In the genomic region with DNA sequence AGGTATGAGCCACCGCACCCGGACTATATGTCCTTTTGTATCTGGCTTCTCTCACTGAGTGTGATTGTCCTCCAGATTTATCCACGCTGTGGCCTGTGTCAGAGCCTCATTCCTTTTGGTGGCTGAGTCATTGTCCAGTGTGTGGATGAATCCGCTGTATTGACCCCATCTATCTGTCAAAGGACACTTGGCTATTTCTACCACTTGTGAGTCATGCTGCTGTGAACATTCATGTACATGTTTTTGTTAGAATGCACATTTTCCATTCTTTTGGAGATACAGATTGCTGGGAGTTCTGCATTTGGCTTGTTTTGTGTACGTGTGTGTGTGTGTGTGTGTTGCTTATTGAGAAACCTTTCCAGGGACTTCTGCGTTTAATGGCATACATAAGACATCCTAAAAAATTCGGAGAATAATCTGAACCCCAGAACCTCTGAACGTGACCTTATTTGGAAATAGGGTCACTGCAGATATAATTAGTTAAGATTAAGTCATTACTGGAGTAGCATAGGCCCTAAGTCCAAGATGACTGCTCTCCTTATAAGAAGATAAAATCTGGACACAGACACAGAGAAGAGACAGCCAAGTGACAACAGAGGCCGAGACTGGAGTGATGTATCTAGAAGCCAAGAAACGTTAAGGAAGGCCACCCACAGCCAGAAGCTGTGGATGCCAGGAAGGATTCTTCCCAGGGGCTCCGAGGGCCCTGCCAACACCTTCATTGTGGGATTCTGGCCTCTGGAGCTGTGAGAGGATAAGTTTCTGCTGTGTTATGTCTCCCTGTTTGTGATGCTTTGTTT, we compare ENCODE assay signal across 10 cellular contexts. TPM values are rescaled to one million over a fixed set of nuclear protein-coding genes. Genes with fewer than 3 reads are reported as not detected.
DNase-seq lines count a peak whose midpoint lies in the region; ATAC-seq and TF ChIP-seq lines count a peak whose summit lies in the region.
"Had no signal": no experiment of that assay in that cellular context is flagged by ENCODE, and none has a peak within 500 bp of the region (broad histone marks: within the 10 kb centered on the region; RNA-seq: fewer than 3 reads in every experiment).

No MANE protein-coding gene starts in this region.

- TF ChIP-seq POLR2A in uterus (IDR thresholded peaks at IDR 0.05), result no peak

- TF ChIP-seq CTCF in choroid plexus epithelial cell (conservative IDR thresholded peaks at IDR 0.05; ENCODE audit: low read depth, low read length), result no peak
- TF ChIP-seq CTCF in uterus (IDR thresholded peaks at IDR 0.05), result no peak

- no peak overlapping the region for H3K27ac Mint-ChIP-seq in activated naive CD8-positive, alpha-beta T cell treated with anti-CD3 and anti-CD28 coated beads, Interleukin-2, amount 50 U/mL, for 24 hours
- H3K27ac Mint-ChIP-seq in stimulated activated memory B cell treated with anti-CD40 and anti-IgM and Interleukin-4, amounts not matched to agents 10 μg/mL and 1 μg/mL and 100 μg/mL, for 72 hours, result no peak overlapping the region

- intact Hi-C loops in uterus (cut with DNase I; ENCODE audit: low total_unique reads), result no loop called here

- peaks cover 0 to 6% of the 10 kb centered on the region in 2 donors for H3K4me1 ChIP-seq in uterus

- peaks cover 0 to 3% of the 10 kb centered on the region in 2 donors for H3K27me3 ChIP-seq in uterus

- H3K9me3 Mint-ChIP-seq in activated naive CD8-positive, alpha-beta T cell treated with anti-CD3 and anti-CD28 coated beads, Interleukin-2, amount 50 U/mL, for 24 hours, result no peaks in the 10 kb centered on the region
- no peaks in the 10 kb centered on the region for H3K9me3 Mint-ChIP-seq in stimulated activated memory B cell treated with anti-CD40 and anti-IgM and Interleukin-4, amounts not matched to agents 10 μg/mL and 1 μg/mL and 100 μg/mL, for 72 hours

- peak overlapping the region; percentile 9 to 11 for H3K27ac ChIP-seq in uterus
- H3K27ac ChIP-seq: VCaP had no signal

- H3K36me3 ChIP-seq in uterus, result no peaks in the 10 kb centered on the region

- ATAC-seq in activated naive CD8-positive, alpha-beta T cell treated with anti-CD3 and anti-CD28 coated beads, Interleukin-2, amount 50 U/mL, for 24 hours, result no peak
- no peak for ATAC-seq in stimulated activated memory B cell treated with anti-CD40 and anti-IgM and Interleukin-4, amounts not matched to agents 10 μg/mL and 1 μg/mL and 100 μg/mL, for 72 hours

- H3K36me3 Mint-ChIP-seq in activated naive CD8-positive, alpha-beta T cell treated with anti-CD3 and anti-CD28 coated beads, Interleukin-2, amount 50 U/mL, for 24 hours (ENCODE audit: low read depth), result peaks cover 1% of the 10 kb centered on the region
- peaks cover 20% of the 10 kb centered on the region for H3K36me3 Mint-ChIP-seq in stimulated activated memory B cell treated with anti-CD40 and anti-IgM and Interleukin-4, amounts not matched to agents 10 μg/mL and 1 μg/mL and 100 μg/mL, for 72 hours

- DNase-seq in HuH-7.5 (ENCODE audit: low spot score), result peak; percentile 7
- DNase-seq in choroid plexus epithelial cell (ENCODE audit: low read depth), result peak; percentile 95
- DNase-seq in medulla oblongata (ENCODE audit: extremely low spot score), result peak; percentile 18
- DNase-seq in uterus, result no peak
- DNase-seq in NCI-H1048 (lab: John Stamatoyannopoulos, UW), result no peak
- no peak for DNase-seq in activated naive CD8-positive, alpha-beta T cell treated with anti-CD3 and anti-CD28 coated beads, Interleukin-2, amount 50 U/mL, for 24 hours
- DNase-seq: NCI-H510A had no signal

- no peak overlapping the region for H3K4me3 Mint-ChIP-seq in activated naive CD8-positive, alpha-beta T cell treated with anti-CD3 and anti-CD28 coated beads, Interleukin-2, amount 50 U/mL, for 24 hours
- H3K4me3 Mint-ChIP-seq in stimulated activated memory B cell treated with anti-CD40 and anti-IgM and Interleukin-4, amounts not matched to agents 10 μg/mL and 1 μg/mL and 100 μg/mL, for 72 hours, result no peak overlapping the region

- H3K4me1 Mint-ChIP-seq in activated naive CD8-positive, alpha-beta T cell treated with anti-CD3 and anti-CD28 coated beads, Interleukin-2, amount 50 U/mL, for 24 hours, result no peaks in the 10 kb centered on the region
- peaks cover 3% of the 10 kb centered on the region for H3K4me1 Mint-ChIP-seq in stimulated activated memory B cell treated with anti-CD40 and anti-IgM and Interleukin-4, amounts not matched to agents 10 μg/mL and 1 μg/mL and 100 μg/mL, for 72 hours

- no peaks in the 10 kb centered on the region for H3K9me3 ChIP-seq in uterus

- H3K4me3 ChIP-seq in choroid plexus epithelial cell (ENCODE audit: low read depth, low read length), result no peak overlapping the region
- no peak overlapping the region for H3K4me3 ChIP-seq in uterus

- H3K27me3 Mint-ChIP-seq in activated naive CD8-positive, alpha-beta T cell treated with anti-CD3 and anti-CD28 coated beads, Interleukin-2, amount 50 U/mL, for 24 hours, result no peaks in the 10 kb centered on the region
- no peaks in the 10 kb centered on the region for H3K27me3 Mint-ChIP-seq in stimulated activated memory B cell treated with anti-CD40 and anti-IgM and Interleukin-4, amounts not matched to agents 10 μg/mL and 1 μg/mL and 100 μg/mL, for 72 hours

RNA-seq across cellular contexts. Expression of gene GIPC3, which starts 4.9 kb away (rescaled TPM):
- total RNA-seq in uterus, result 1 to 10 TPM in 1 of 4 donors, under 1 TPM in 1, not detected in 2; 0.07 to 4.0 TPM
- total RNA-seq: HT-29 had no signal

RNA-seq across cellular contexts. Expression of gene HMG20B, which starts 7.6 kb away (rescaled TPM):
- 100 to 1,000 TPM in 1 of 4 donors, 10 to 100 TPM in 3; 52.9 to 232 (median 63.6) TPM for total RNA-seq in uterus

RNA-seq across cellular contexts. Expression of gene MFSD12, which starts 23.0 kb away (rescaled TPM):
- total RNA-seq in uterus, result 10 to 100 TPM in 3 of 4 donors, under 1 TPM in 1; 0.59 to 44.9 (median 38.9) TPM

RNA-seq across cellular contexts. Expression of gene TBXA2R, which starts 26.3 kb away (rescaled TPM):
- 1 to 10 TPM in 2 of 4 donors, not detected in 2; 2.6 to 7.3 TPM for total RNA-seq in uterus
- total RNA-seq: HT-29 had no signal

RNA-seq across cellular contexts. Expression of gene TEKTIP1, which starts 41.4 kb away (rescaled TPM):
- total RNA-seq in uterus, result 1 to 10 TPM in 1 of 4 donors, not detected in 3; 5.5 TPM
- total RNA-seq: HT-29 had no signal

Comparison
In these comparisons a context has a peak if more than half of its experiments do, and no peak if none do; other contexts are left out.
1. DNase-seq: peak in HuH-7.5 (single experiment), choroid plexus epithelial cell (single experiment) and medulla oblongata (single experiment); none in uterus (0 of 2), NCI-H1048 (single experiment) and activated naive CD8-positive, alpha-beta T cell treated with anti-CD3 and anti-CD28 coated beads, Interleukin-2, amount 50 U/mL, for 24 hours (single experiment).